In the genomic region with DNA sequence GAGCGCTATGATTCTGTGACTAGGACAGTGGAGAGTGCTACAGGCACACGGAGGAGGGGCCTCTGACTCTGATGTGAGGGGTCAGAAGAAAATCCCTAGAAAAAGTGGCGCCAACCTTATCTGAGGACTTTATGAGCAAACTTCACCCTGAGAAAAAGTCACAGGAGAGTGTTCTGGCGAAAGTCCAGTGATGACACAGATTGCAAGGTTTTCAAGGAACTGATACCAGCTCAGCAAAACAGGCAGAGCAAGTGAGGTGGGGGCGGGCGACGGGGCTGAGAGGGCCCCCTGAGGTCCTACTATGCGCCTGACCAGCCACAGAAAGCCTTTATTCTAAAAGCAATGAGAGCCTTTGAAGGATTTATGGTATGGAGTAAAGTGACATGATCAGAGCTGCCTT, we compare ENCODE assay signal across 14 cellular contexts.
A peak's percentile ranks its signal among the peaks of the same experiment; 100 is the strongest.
DNase-seq lines count a peak whose midpoint lies in the region; ATAC-seq, FAIRE-seq and TF ChIP-seq lines count a peak whose summit lies in the region.
"Had no signal": no experiment of that assay in that cellular context is flagged by ENCODE, and none has a peak within 500 bp of the region (broad histone marks: within the 10 kb centered on the region; RNA-seq: fewer than 3 reads in every experiment).

No MANE protein-coding gene starts in this region.

- no peaks in the 10 kb centered on the region for H3K36me3 ChIP-seq in GM12878 (ENCODE audit: control insufficient read depth in 2 of 2, insufficient read depth in 2 of 2, low read length in 1 of 2)
- no peaks in the 10 kb centered on the region for H3K36me3 ChIP-seq in right lobe of liver
- H3K36me3 ChIP-seq: uterus had no signal

- H3K4me2 ChIP-seq in GM12878 (ENCODE audit: control insufficient read depth, insufficient read depth), result no peak overlapping the region; the same call in 1 of the 2 replicates

- 11% methylated on average over 8 of the region's 8 CpGs for WGBS in GM12878 (ENCODE audit: insufficient coverage, insufficient replicate concordance, low lambda C conversion rate, missing lambda C conversion rate)
- 7% methylated on average over 8 of the region's 8 CpGs for WGBS in right lobe of liver (ENCODE audit: insufficient coverage, low coverage, low lambda C conversion rate, missing lambda C conversion rate)

- CTCF ChIA-PET in GM12878 (lab: Yijun Ruan, JAX), result interaction anchor here (0.8 to 3.8 kb wide), 10 partner anchors 9 to 70 kb away, joined by 3 to 16 read pairs (median 6); no protein-coding TSS in a partner anchor

- H3K79me2 ChIP-seq in GM12878 (ENCODE audit: control insufficient read depth, insufficient read depth, low read length), result no peaks in the 10 kb centered on the region

- TF ChIP-seq POLR2A in GM12878 (IDR thresholded peaks at IDR 0.05; ENCODE audit: low read depth, low read length) (no peak), right lobe of liver (IDR thresholded peaks at IDR 0.05) (no peak)

- in situ Hi-C loops in GM12878 (cut with MboI), result no loop called here

- SMC1A ChIA-PET in GM12878 (lab: Charles Lee; ENCODE audit: uncharacterized antibody, unreplicated experiment), result interaction anchor here (0.8 to 6.5 kb wide), 13 partner anchors 15 to 174 kb away, joined by 3 to 103 read pairs (median 4); no protein-coding TSS in a partner anchor

- H3K27me3 ChIP-seq in GM12878 (replicated peaks in 1 of 2; ENCODE audit: control insufficient read depth in 2 of 2, insufficient read depth in 2 of 2, low read length in 1 of 2) (no peaks in the 10 kb centered on the region), right lobe of liver (no peaks in the 10 kb centered on the region)
- H3K27me3 ChIP-seq: uterus had no signal

- no peak overlapping the region for H3K9ac ChIP-seq in GM12878 (ENCODE audit: control insufficient read depth, insufficient read depth, low read length)

- TF ChIP-seq EP300 in GM12878 (IDR thresholded peaks at IDR 0.05; ENCODE audit: borderline replicate concordance in 1 of 2, control insufficient read depth in 1 of 2, low read depth in 2 of 2, low read length in 2 of 2), result peak; percentile 75 to 87; a peak in 3 of 4 replicates

- H2AFZ ChIP-seq in GM12878 (ENCODE audit: control insufficient read depth, low read depth, low read length), result peak overlapping the region; percentile 18; the same call in 1 of the 2 replicates

- H3K27ac ChIP-seq in GM12878 (ENCODE audit: control insufficient read depth, insufficient read depth) (peak overlapping the region; percentile 50), right lobe of liver (peak overlapping the region; percentile 53 to 84 (median 59))
- H3K27ac ChIP-seq: uterus had no signal

- peaks cover 58% of the 10 kb centered on the region for H3K4me1 ChIP-seq in GM12878 (ENCODE audit: control insufficient read depth, insufficient read depth, low read length)
- peaks cover 0 to 74% (median 28%) of the 10 kb centered on the region in 4 donors for H3K4me1 ChIP-seq in right lobe of liver
- H3K4me1 ChIP-seq: uterus had no signal

- intact Hi-C loops in GM12878 (cut with micrococcal nuclease; ENCODE audit: unreplicated experiment) (loop anchor here (2.0 to 5.0 kb wide), 2 partner anchors 27 to 51 kb away; no protein-coding TSS in a partner anchor), right lobe of liver (cut with DNase I) (no loop called here)

- no peak for TF ChIP-seq RAD21 in GM12878 (IDR thresholded peaks at IDR 0.05; ENCODE audit: insufficient read depth, low read depth, low read length)

- H3K4me3 ChIP-seq in AG10803 (ENCODE audit: low read length) (no peak overlapping the region), GM12878 (no peak overlapping the region), right lobe of liver (no peak overlapping the region)
- H3K4me3 ChIP-seq: uterus had no signal

- BruUV-seq in GM12878 (replicated peaks; lab: Mats Ljungman, UMichigan), result no TSS peak

- peak; percentile 69 for ATAC-seq in GM12878
- peak; percentile 23 to 43 (median 40) for ATAC-seq in right lobe of liver
- ATAC-seq in HG02571 (IDR thresholded peaks at IDR 0.05; ENCODE audit: unreplicated experiment), result no peak
- ATAC-seq: Panc1 had no signal

- RAD21 ChIA-PET in GM12878 (lab: Charles Lee; ENCODE audit: unreplicated experiment), result interaction anchor here (0.5 to 2.9 kb wide), 17 partner anchors 12 to 102 kb away, joined by 3 to 21 read pairs (median 3); partner anchors contain the start of gene SLC22A23

- no peaks in the 10 kb centered on the region; the same call in 2 of the 3 replicates for H3K9me3 ChIP-seq in GM12878 (replicated peaks; ENCODE audit: control insufficient read depth, insufficient read depth, low read length)
- no peaks in the 10 kb centered on the region for H3K9me3 ChIP-seq in right lobe of liver
- H3K9me3 ChIP-seq: uterus had no signal

- TF ChIP-seq CTCF in AG10803 (conservative IDR thresholded peaks at IDR 0.05; ENCODE audit: low read length) (no peak), GM12878 (IDR thresholded peaks at IDR 0.05 in 2 of 3, conservative IDR thresholded peaks at IDR 0.05 in 1 of 3; ENCODE audit: control insufficient read depth in 2 of 3, extremely low read depth in 1 of 3, insufficient read depth in 1 of 3, low read depth in 3 of 3, low read length in 3 of 3) (no peak), right lobe of liver (IDR thresholded peaks at IDR 0.05) (no peak)

- FAIRE-seq in GM12878 (lab: Jason Lieb, UNC), result no peak

- H4K20me1 ChIP-seq in GM12878 (ENCODE audit: control insufficient read depth, insufficient read depth), result no peaks in the 10 kb centered on the region

- POLR2A ChIA-PET in GM12878 (lab: Charles Lee), result interaction anchor here (0.7 to 3.0 kb wide), 5 partner anchors 9 to 46 kb away, joined by 3 to 17 read pairs (median 6); no protein-coding TSS in a partner anchor

- DNase-seq in AG10803 (ENCODE audit: low read depth) (peak; percentile 38), HT-29 (ENCODE audit: low spot score) (peak; percentile 67), GM12878 (ENCODE audit: low read depth, low spot score) (peak; percentile 75), right lobe of liver (peak in 1 of 3 donors; percentile 63), DMS79 (lab: John Stamatoyannopoulos, UW) (no peak), ecto neural progenitor cell (ENCODE audit: low spot score) (no peak), NCI-H2196 (lab: John Stamatoyannopoulos, UW; ENCODE audit: unreplicated experiment) (no peak)
- DNase-seq: activated CD4-positive, alpha-beta T cell treated with anti-CD3 and anti-CD28 coated beads, Interleukin-2, amount 10 ng/mL, durations not matched to agents 24 days and 14 days; glutamatergic neuron; naive B cell; NCI-H1105 treated with DMSO at 0.1 percent for 48 hours had no signal

TF ChIP-seq in GM12878, 131 proteins besides CTCF, POLR2A, EP300 and RAD21 (continues in another document):
- TF ChIP-seq RCOR1 (conservative IDR thresholded peaks at IDR 0.05; ENCODE audit: low read depth, low read length) (no peak), FOS (IDR thresholded peaks at IDR 0.05; ENCODE audit: borderline replicate concordance, extremely low read depth, insufficient read length) (no peak), JUND (IDR thresholded peaks at IDR 0.05; ENCODE audit: low read depth, low read length) (0 out of 2 replicates have a peak, but pooled peaks have one; percentile 24), BCL3 (IDR thresholded peaks at IDR 0.05; ENCODE audit: borderline replicate concordance, insufficient read depth, low read depth, low read length, poor library complexity, severe bottlenecking) (peak; percentile 87), TCF3 (IDR thresholded peaks at IDR 0.05; ENCODE audit: borderline replicate concordance, insufficient read depth, low read depth, low read length) (0 out of 2 replicates have a peak, but pooled peaks have one; percentile 15), CREB1 (IDR thresholded peaks at IDR 0.05; ENCODE audit: low read depth) (peak; percentile 40; the same call in 1 of the 2 replicates), NFIC (IDR thresholded peaks at IDR 0.05; ENCODE audit: low read depth, low read length) (peak; percentile 66; the same call in 1 of the 2 replicates), CBX5 (IDR thresholded peaks at IDR 0.05; ENCODE audit: low read depth) (0 out of 2 replicates have a peak, but pooled peaks have one; percentile 76)
- TF ChIP-seq, protein P1, sequence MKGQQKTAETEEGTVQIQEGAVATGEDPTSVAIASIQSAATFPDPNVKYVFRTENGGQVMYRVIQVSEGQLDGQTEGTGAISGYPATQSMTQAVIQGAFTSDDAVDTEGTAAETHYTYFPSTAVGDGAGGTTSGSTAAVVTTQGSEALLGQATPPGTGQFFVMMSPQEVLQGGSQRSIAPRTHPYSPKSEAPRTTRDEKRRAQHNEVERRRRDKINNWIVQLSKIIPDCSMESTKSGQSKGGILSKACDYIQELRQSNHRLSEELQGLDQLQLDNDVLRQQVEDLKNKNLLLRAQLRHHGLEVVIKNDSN (IDR thresholded peaks at IDR 0.05; ENCODE audit: borderline replicate concordance, extremely low read length, insufficient read depth, low read depth, low read length), result no peak

Comparison
In these comparisons a context has a peak if more than half of its experiments do, and no peak if none do; other contexts are left out.
1. DNase-seq: peak in AG10803 (single experiment), HT-29 (single experiment) and GM12878 (single experiment); none in DMS79 (single experiment), ecto neural progenitor cell (single experiment) and NCI-H2196 (single experiment).